7 cellular contexts compared by ENCODE assay signal in genomic region chr10:26725837-26726727, GRCh38. TPM values are rescaled to one million over a fixed set of nuclear protein-coding genes. Genes with fewer than 3 reads are reported as not detected.
DNase-seq lines count a peak whose midpoint lies in the region; ATAC-seq, FAIRE-seq and TF ChIP-seq lines count a peak whose summit lies in the region.

No MANE protein-coding gene starts in this region.

- H3K36me3 ChIP-seq in OCI-LY1 (ENCODE audit: insufficient read depth, low read length) = peaks cover 79% of the 10 kb centered on the region
- peaks cover 0 to 62% of the 10 kb centered on the region in 2 donors for H3K36me3 ChIP-seq in gastroesophageal sphincter
- no peaks in the 10 kb centered on the region for H3K36me3 ChIP-seq in ovary

- H4K20me1 ChIP-seq in OCI-LY1 (ENCODE audit: insufficient read depth, low read length) = no peaks in the 10 kb centered on the region

- no peaks in the 10 kb centered on the region for H3K9me2 ChIP-seq in OCI-LY1 (ENCODE audit: low read depth, low read length)

- H3K27ac ChIP-seq in OCI-LY1 (ENCODE audit: low read depth, low read length, poor library complexity, severe bottlenecking) = no peak overlapping the region
- H3K27ac ChIP-seq in gastroesophageal sphincter = no peak overlapping the region
- no peak overlapping the region for H3K27ac ChIP-seq in ovary

- no peak overlapping the region for H2AFZ ChIP-seq in OCI-LY1 (ENCODE audit: low read length)

- H3K4me2 ChIP-seq in OCI-LY1 (ENCODE audit: low read length) = no peak overlapping the region

- TF ChIP-seq CTCF in OCI-LY1 (IDR thresholded peaks at IDR 0.05; ENCODE audit: low read length) = peak; percentile 97
- TF ChIP-seq CTCF in gastroesophageal sphincter (IDR thresholded peaks at IDR 0.05) = peak; percentile 70 to 82 (median 75)
- TF ChIP-seq CTCF in ovary (IDR thresholded peaks at IDR 0.05) = peak; percentile 55 to 78 (median 70)

- peak; percentile 78 for DNase-seq in activated effector memory CD4-positive, alpha-beta T cell treated with anti-CD3 and anti-CD28 coated beads, Interleukin-2, amount 50 U/mL, for 16 hours
- DNase-seq in ovary = peak; percentile 60 to 84 (median 74)

- no peaks in the 10 kb centered on the region for H3K27me3 ChIP-seq in OCI-LY1 (ENCODE audit: insufficient read depth, low read length)
- no peaks in the 10 kb centered on the region for H3K27me3 ChIP-seq in gastroesophageal sphincter
- no peaks in the 10 kb centered on the region for H3K27me3 ChIP-seq in ovary

- no peaks in the 10 kb centered on the region for H3K79me2 ChIP-seq in OCI-LY1 (ENCODE audit: insufficient read depth, low read length)

- ATAC-seq in HG02610 (IDR thresholded peaks at IDR 0.05; ENCODE audit: unreplicated experiment) (peak; percentile 57), gastroesophageal sphincter (peak; percentile 58), GM21526 (IDR thresholded peaks at IDR 0.05; ENCODE audit: low FRiP score, unreplicated experiment) (no peak)

- TF ChIP-seq EP300 in gastroesophageal sphincter (IDR thresholded peaks at IDR 0.05) (no peak), ovary (IDR thresholded peaks at IDR 0.05) (no peak)

- H3K4me3 ChIP-seq in OCI-LY1 (ENCODE audit: low read depth, low read length, poor library complexity, severe bottlenecking) = no peak overlapping the region
- no peak overlapping the region for H3K4me3 ChIP-seq in gastroesophageal sphincter
- no peak overlapping the region for H3K4me3 ChIP-seq in ovary

- no peaks in the 10 kb centered on the region for H3K4me1 ChIP-seq in OCI-LY1 (ENCODE audit: insufficient read depth, low read length, severe bottlenecking)
- H3K4me1 ChIP-seq in gastroesophageal sphincter = no peaks in the 10 kb centered on the region
- H3K4me1 ChIP-seq in ovary (ENCODE audit: insufficient read depth) = no peaks in the 10 kb centered on the region

- H3K9me3 ChIP-seq in OCI-LY1 (ENCODE audit: low read length) (no peaks in the 10 kb centered on the region), gastroesophageal sphincter (no peaks in the 10 kb centered on the region), ovary (no peaks in the 10 kb centered on the region)

- H3K9ac ChIP-seq in OCI-LY1 (ENCODE audit: low read length) = no peak overlapping the region

- intact Hi-C loops in ovary (cut with DNase I) = loop anchor here in 3 of 4 donors (2.0 to 10.0 kb wide), 3 partner anchors 157 to 161 kb away; no protein-coding TSS in a partner anchor

- no peaks in the 10 kb centered on the region for H3F3A ChIP-seq in OCI-LY1 (ENCODE audit: insufficient read depth, low read length)

- FAIRE-seq in G401.6 (lab: Jason Lieb, UNC) = peak; percentile 80

- TF ChIP-seq POLR2A in gastroesophageal sphincter (IDR thresholded peaks at IDR 0.05) (no peak), ovary (IDR thresholded peaks at IDR 0.05) (no peak)

- WGBS in gastroesophageal sphincter (ENCODE audit: low coverage in 1 of 2), 2 donors = 43 to 52% methylated on average over 7 to 8 of the region's 8 CpGs
- 52 to 57% (median 53%) methylated on average over 8 of the region's 8 CpGs for WGBS in ovary, 3 donors

RNA-seq across cellular contexts. Expression of gene PDSS1, which starts 28.6 kb away (rescaled TPM):
- 1 to 10 TPM; 3.0 to 5.8 (median 4.0) TPM for total RNA-seq in gastroesophageal sphincter
- total RNA-seq in ovary = 1 to 10 TPM; 2.7 to 7.1 (median 3.8) TPM
- polyA plus RNA-seq in ovary = 1 to 10 TPM; 3.9 to 4.5 TPM
